1 cellular context compared by ENCODE assay signal in the genomic region with DNA sequence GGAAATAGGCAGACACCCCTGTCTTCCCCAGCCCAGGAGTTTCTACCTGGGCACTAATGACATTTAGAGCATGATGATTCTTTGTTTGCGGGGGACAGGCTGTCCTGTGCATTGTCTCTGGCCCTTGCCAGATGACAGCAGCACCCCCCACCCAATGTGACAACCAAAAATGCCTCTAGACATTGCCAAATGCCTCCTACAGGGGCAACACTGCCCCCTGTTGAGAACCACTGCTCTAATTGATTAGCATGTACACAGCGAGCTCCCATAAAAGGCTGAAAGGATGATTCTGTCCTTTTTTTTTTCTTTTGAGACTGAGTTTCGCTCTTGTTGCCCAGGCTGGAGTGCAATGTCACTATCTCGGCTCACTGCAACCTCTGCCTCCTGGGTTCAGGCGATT.
TF ChIP-seq lines count a peak whose summit lies in the region.

No MANE protein-coding gene starts in this region.

TF ChIP-seq in SK-N-SH treated with all-trans-retinoic acid at 6 μM for 48 hours, 23 proteins besides CTCF, POLR2A, EP300 and RAD21 (continued from another document):
- TF ChIP-seq, protein P1, sequence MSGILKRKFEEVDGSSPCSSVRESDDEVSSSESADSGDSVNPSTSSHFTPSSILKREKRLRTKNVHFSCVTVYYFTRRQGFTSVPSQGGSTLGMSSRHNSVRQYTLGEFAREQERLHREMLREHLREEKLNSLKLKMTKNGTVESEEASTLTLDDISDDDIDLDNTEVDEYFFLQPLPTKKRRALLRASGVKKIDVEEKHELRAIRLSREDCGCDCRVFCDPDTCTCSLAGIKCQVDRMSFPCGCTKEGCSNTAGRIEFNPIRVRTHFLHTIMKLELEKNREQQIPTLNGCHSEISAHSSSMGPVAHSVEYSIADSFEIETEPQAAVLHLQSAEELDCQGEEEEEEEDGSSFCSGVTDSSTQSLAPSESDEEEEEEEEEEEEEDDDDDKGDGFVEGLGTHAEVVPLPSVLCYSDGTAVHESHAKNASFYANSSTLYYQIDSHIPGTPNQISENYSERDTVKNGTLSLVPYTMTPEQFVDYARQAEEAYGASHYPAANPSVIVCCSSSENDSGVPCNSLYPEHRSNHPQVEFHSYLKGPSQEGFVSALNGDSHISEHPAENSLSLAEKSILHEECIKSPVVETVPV (CRISPR knock-in tag; IDR thresholded peaks at IDR 0.05) = no peak
- TF ChIP-seq, protein P2, sequence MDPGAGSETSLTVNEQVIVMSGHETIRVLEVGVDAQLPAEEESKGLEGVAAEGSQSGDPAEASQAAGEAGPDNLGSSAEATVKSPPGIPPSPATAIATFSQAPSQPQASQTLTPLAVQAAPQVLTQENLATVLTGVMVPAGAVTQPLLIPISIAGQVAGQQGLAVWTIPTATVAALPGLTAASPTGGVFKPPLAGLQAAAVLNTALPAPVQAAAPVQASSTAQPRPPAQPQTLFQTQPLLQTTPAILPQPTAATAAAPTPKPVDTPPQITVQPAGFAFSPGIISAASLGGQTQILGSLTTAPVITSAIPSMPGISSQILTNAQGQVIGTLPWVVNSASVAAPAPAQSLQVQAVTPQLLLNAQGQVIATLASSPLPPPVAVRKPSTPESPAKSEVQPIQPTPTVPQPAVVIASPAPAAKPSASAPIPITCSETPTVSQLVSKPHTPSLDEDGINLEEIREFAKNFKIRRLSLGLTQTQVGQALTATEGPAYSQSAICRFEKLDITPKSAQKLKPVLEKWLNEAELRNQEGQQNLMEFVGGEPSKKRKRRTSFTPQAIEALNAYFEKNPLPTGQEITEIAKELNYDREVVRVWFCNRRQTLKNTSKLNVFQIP (CRISPR knock-in tag; IDR thresholded peaks at IDR 0.05; ENCODE audit: borderline replicate concordance, low read depth) = no peak
- no peak for TF ChIP-seq SNAI2 (CRISPR knock-in tag; IDR thresholded peaks at IDR 0.05)
- no peak for TF ChIP-seq ZNF565 (CRISPR knock-in tag; conservative IDR thresholded peaks at IDR 0.05; ENCODE audit: low read depth)
- TF ChIP-seq ZC3H10 (CRISPR knock-in tag; IDR thresholded peaks at IDR 0.05) = no peak
- no peak for TF ChIP-seq ZNF70 (CRISPR knock-in tag; IDR thresholded peaks at IDR 0.05)
- TF ChIP-seq ZFP3 (CRISPR knock-in tag; IDR thresholded peaks at IDR 0.05) = no peak
- TF ChIP-seq GLIS3 (CRISPR knock-in tag; IDR thresholded peaks at IDR 0.05) = no peak
- TF ChIP-seq BACH2 (CRISPR knock-in tag; IDR thresholded peaks at IDR 0.05; ENCODE audit: borderline replicate concordance) = no peak
